Comparison of ENCODE assay signal across 31 cellular contexts in genomic region chr4:7400671-7401298, GRCh38. TPM values are rescaled to one million over a fixed set of nuclear protein-coding genes. Genes with fewer than 3 reads are reported as not detected.
"Had no signal": no experiment of that assay in that cellular context is flagged by ENCODE, and none has a peak within 500 bp of the region (broad histone marks: within the 10 kb centered on the region; RNA-seq: fewer than 3 reads in every experiment).

No MANE protein-coding gene starts in this region.

- H3K36me3 ChIP-seq: gastrocnemius medialis, heart left ventricle, spleen, tibial nerve, upper lobe of left lung, uterus had no signal

- H3K27ac ChIP-seq: dorsolateral prefrontal cortex, epithelial cell of prostate, gastrocnemius medialis, heart left ventricle, hepatocyte, psoas muscle, skin epidermis, spleen, testis, tibial nerve, upper lobe of left lung, uterus had no signal

- H3K4me1 Mint-ChIP-seq: memory B cell; stimulated activated memory B cell treated with anti-CD40 and anti-IgM and Interleukin-4, amounts not matched to agents 10 μg/mL and 1 μg/mL and 100 μg/mL, for 72 hours had no signal

- H3K4me3 Mint-ChIP-seq: memory B cell; nephron; stimulated activated memory B cell treated with anti-CD40 and anti-IgM and Interleukin-4, amounts not matched to agents 10 μg/mL and 1 μg/mL and 100 μg/mL, for 72 hours had no signal

- H3K4me1 ChIP-seq: gastrocnemius medialis, psoas muscle, spleen, testis, uterus had no signal

- H3K9me3 ChIP-seq: gastrocnemius medialis, testis, upper lobe of left lung, uterus had no signal

- H3K27me3 ChIP-seq: heart left ventricle, hepatocyte, testis, tibial nerve, upper lobe of left lung, uterus had no signal

- H3K36me3 Mint-ChIP-seq: memory B cell; stimulated activated memory B cell treated with anti-CD40 and anti-IgM and Interleukin-4, amounts not matched to agents 10 μg/mL and 1 μg/mL and 100 μg/mL, for 72 hours had no signal

- H3K27ac Mint-ChIP-seq: memory B cell; nephron; stimulated activated memory B cell treated with anti-CD40 and anti-IgM and Interleukin-4, amounts not matched to agents 10 μg/mL and 1 μg/mL and 100 μg/mL, for 72 hours had no signal

- H3K27me3 Mint-ChIP-seq: stimulated activated memory B cell treated with anti-CD40 and anti-IgM and Interleukin-4, amounts not matched to agents 10 μg/mL and 1 μg/mL and 100 μg/mL, for 72 hours had no signal

- H3K4me3 ChIP-seq: dorsolateral prefrontal cortex, gastrocnemius medialis, heart left ventricle, hepatocyte, lung, psoas muscle, skin epidermis, spleen, testis, tibial nerve, upper lobe of left lung, uterus had no signal

- DNase-seq: effector CD4-positive, alpha-beta T cell; foreskin fibroblast; gastrocnemius medialis; nucleus accumbens; psoas muscle; right cardiac atrium; stimulated activated CD4-positive, alpha-beta T cell treated with anti-CD3 and anti-CD28 coated beads, Interleukin-4, amount 100 ng/mL, for 4 hours; stimulated activated naive CD8-positive, alpha-beta T cell treated with anti-CD3 and anti-CD28 coated beads, Interleukin-15, Interleukin-2, amounts not matched to agents 100 U/mL and 50 U/mL, for 24 hours; substantia nigra; uterus had no signal

RNA-seq across cellular contexts. Expression of gene PSAPL1, which starts 33.9 kb away (rescaled TPM):
- total RNA-seq: dorsolateral prefrontal cortex, esophagus mucosa, gastrocnemius medialis, glomerular endothelial cell, kidney, left lobe of liver, liver, mononuclear cell, osteocyte, psoas muscle, renal cortical epithelial cell, right cardiac atrium, spleen, uterus had no signal
